23 cellular contexts compared by ENCODE assay signal in the genomic region with DNA sequence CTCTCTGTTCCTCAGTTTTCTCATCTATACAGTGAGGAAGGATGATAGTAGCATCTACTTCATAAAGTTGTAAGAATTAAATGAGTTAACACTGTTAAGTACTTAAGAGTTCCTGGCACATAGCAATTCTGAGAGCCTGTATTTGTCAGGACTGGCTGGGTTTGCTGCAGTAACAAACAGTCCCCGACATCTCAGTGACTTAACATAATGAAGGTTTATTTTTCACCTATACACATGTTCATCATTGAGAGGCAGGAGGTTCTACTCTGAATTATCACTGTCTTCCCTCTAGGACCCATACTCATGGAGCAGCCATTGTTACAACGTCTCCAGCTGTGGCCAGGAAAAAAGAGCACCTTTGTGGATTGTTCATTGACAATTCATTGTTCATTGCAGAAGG.
"Had no signal": no experiment of that assay in that cellular context is flagged by ENCODE, and none has a peak within 500 bp of the region (broad histone marks: within the 10 kb centered on the region; RNA-seq: fewer than 3 reads in every experiment).

No MANE protein-coding gene starts in this region.

- H2AFZ ChIP-seq: hepatocyte had no signal

- FAIRE-seq: urothelium cell line had no signal

- DNase-seq: islet precursor cell; left ventricle myocardium inferior; midbrain; mucosa of descending colon; naive thymus-derived CD4-positive, alpha-beta T cell; ovary; stimulated activated CD4-positive, alpha-beta T cell treated with anti-CD3 and anti-CD28 coated beads, Interleukin-12 subunit alpha, Interleukin-12 subunit beta, amount 100 ng/mL, for 4 hours; stimulated activated CD4-positive, alpha-beta T cell treated with anti-CD3 and anti-CD28 coated beads, Interleukin-15, amount 100 ng/mL, for 24 hours; stimulated activated CD4-positive, alpha-beta T cell treated with anti-CD3 and anti-CD28 coated beads, Interleukin-4, amount 100 ng/mL, for 24 hours; stimulated activated naive CD4-positive, alpha-beta T cell; tibial artery; trophoblast cell; upper lobe of right lung had no signal

- H3K4me1 ChIP-seq: left ventricle myocardium inferior, right atrium auricular region, tibial artery, upper lobe of right lung had no signal

- H3K79me2 ChIP-seq: hepatocyte had no signal

- H3K27ac ChIP-seq: hepatocyte, left ventricle myocardium inferior, ovary, right atrium auricular region, skin epidermis, suprapubic skin, thoracic aorta, tibial artery, upper lobe of right lung had no signal

- H3K36me3 ChIP-seq: left ventricle myocardium inferior, ovary, right atrium auricular region, suprapubic skin, thoracic aorta, tibial artery, upper lobe of right lung had no signal

- H3K9me3 ChIP-seq: mucosa of descending colon, ovary, right atrium auricular region, suprapubic skin, thoracic aorta, upper lobe of right lung had no signal

- H3K27me3 ChIP-seq: hepatocyte, ovary, right atrium auricular region had no signal

- H3K4me3 ChIP-seq: hepatocyte, left ventricle myocardium inferior, lung, mucosa of descending colon, ovary, right atrium auricular region, skin epidermis, suprapubic skin, thoracic aorta, tibial artery, upper lobe of right lung had no signal

- H3K4me2 ChIP-seq: hepatocyte had no signal

- ATAC-seq: mucosa of descending colon; natural killer cell treated with Interleukin-12 subunit alpha and Interleukin-12 subunit beta and Interleukin-15 and Interleukin-18, amount 100 ng/mL, for 72 hours; sciatic nerve; stimulated activated effector memory CD8-positive, alpha-beta T cell treated with anti-CD3 and anti-CD28 coated beads, Interleukin-12 subunit alpha, Interleukin-12 subunit beta, amount 100 ng/mL, for 72 hours had no signal
